In genomic region chr17:44314869-44315661, GRCh38 we compare ENCODE assay signal across 8 cellular contexts. TPM values are rescaled to one million over a fixed set of nuclear protein-coding genes. Genes with fewer than 3 reads are reported as not detected.
DNase-seq lines count a peak whose midpoint lies in the region; ATAC-seq and TF ChIP-seq lines count a peak whose summit lies in the region.

No MANE protein-coding gene starts in this region.

- H3K27me3 ChIP-seq in CD8-positive, alpha-beta memory T cell (ENCODE audit: insufficient read depth, low read length, poor library complexity, severe bottlenecking) = peaks cover 28% of the 10 kb centered on the region
- H3K27me3 ChIP-seq in HUES64 (ENCODE audit: insufficient read depth, low read length) = peaks cover 33% of the 10 kb centered on the region

- WGBS in HUES64 = under 1% methylated on average over 81 of the region's 81 CpGs

- no peak overlapping the region for H3K27ac Mint-ChIP-seq in CD8-positive, alpha-beta memory T cell
- no peak overlapping the region for H3K27ac Mint-ChIP-seq in activated CD8-positive, alpha-beta T cell treated with anti-CD3 and anti-CD28 coated beads, Interleukin-2, amount 10 ng/mL, durations not matched to agents 7 days and 5 days

- CTCF ChIA-PET in CD8-positive, alpha-beta memory T cell (lab: Charles Lee) = interaction anchor here (0.5 to 3.5 kb wide), 5 partner anchors 12 to 105 kb away, joined by 3 to 20 read pairs (median 4); partner anchors contain the start of gene UBTF
- CTCF ChIA-PET in activated CD8-positive, alpha-beta T cell treated with anti-CD3 and anti-CD28 coated beads, Interleukin-2, amount 10 ng/mL, durations not matched to agents 7 days and 5 days (lab: Charles Lee) = interaction anchor here (0.9 to 3.3 kb wide), 5 partner anchors 15 to 111 kb away, joined by 3 to 12 read pairs (median 5); partner anchors contain the start of gene UBTF

- peaks cover 30 to 39% of the 10 kb centered on the region in 2 donors for H3K27me3 Mint-ChIP-seq in CD8-positive, alpha-beta memory T cell
- H3K27me3 Mint-ChIP-seq in activated CD8-positive, alpha-beta T cell treated with anti-CD3 and anti-CD28 coated beads, Interleukin-2, amount 10 ng/mL, durations not matched to agents 7 days and 5 days (ENCODE audit: low read depth) = peaks cover 38% of the 10 kb centered on the region

- POLR2A ChIA-PET in CD8-positive, alpha-beta memory T cell (lab: Charles Lee) = interaction anchor here (0.5 to 1.4 kb wide), 4 partner anchors 12 to 171 kb away, joined by 3 to 4 read pairs (median 3); no protein-coding TSS in a partner anchor
- POLR2A ChIA-PET in activated CD8-positive, alpha-beta T cell treated with anti-CD3 and anti-CD28 coated beads, Interleukin-2, amount 10 ng/mL, durations not matched to agents 7 days and 5 days (lab: Charles Lee) = interaction anchor here (0.6 to 1.8 kb wide), 4 partner anchors 12 to 98 kb away, joined by 3 to 5 read pairs (median 4); partner anchors contain the start of gene UBTF

- peak overlapping the region in 6 of 7 donors; percentile 34 to 74 (median 70) for H3K4me3 Mint-ChIP-seq in CD8-positive, alpha-beta memory T cell
- peak overlapping the region; percentile 57 for H3K4me3 Mint-ChIP-seq in activated CD8-positive, alpha-beta T cell treated with anti-CD3 and anti-CD28 coated beads, Interleukin-2, amount 10 ng/mL, durations not matched to agents 7 days and 5 days

- H3K4me1 ChIP-seq in CD8-positive, alpha-beta memory T cell (ENCODE audit: insufficient read depth, low read length) = peaks cover 11% of the 10 kb centered on the region
- 0 out of 2 replicates have a peak, but pooled peaks cover 2% of the 10 kb centered on the region for H3K4me1 ChIP-seq in HUES64 (ENCODE audit: insufficient read depth, low read length)

- H3K36me3 ChIP-seq in CD8-positive, alpha-beta memory T cell (ENCODE audit: insufficient read depth, low read length) = no peaks in the 10 kb centered on the region
- peaks cover 9% of the 10 kb centered on the region for H3K36me3 ChIP-seq in HUES64 (ENCODE audit: insufficient read depth, low read length)

- no peaks in the 10 kb centered on the region for H3K9me3 Mint-ChIP-seq in CD8-positive, alpha-beta memory T cell
- no peaks in the 10 kb centered on the region for H3K9me3 Mint-ChIP-seq in activated CD8-positive, alpha-beta T cell treated with anti-CD3 and anti-CD28 coated beads, Interleukin-2, amount 10 ng/mL, durations not matched to agents 7 days and 5 days (ENCODE audit: insufficient read depth)

- peak; percentile 71 for ATAC-seq in activated CD8-positive, alpha-beta T cell treated with anti-CD3 and anti-CD28 coated beads, Interleukin-2, amount 10 ng/mL, durations not matched to agents 7 days and 5 days
- ATAC-seq in GM19035 (IDR thresholded peaks at IDR 0.05; ENCODE audit: unreplicated experiment) (no peak), HG03108 (IDR thresholded peaks at IDR 0.05; ENCODE audit: unreplicated experiment) (no peak), GM21529 (IDR thresholded peaks at IDR 0.05; ENCODE audit: unreplicated experiment) (no peak)

- peak in 3 of 5 donors; percentile 14 to 56 (median 30) for DNase-seq in CD8-positive, alpha-beta memory T cell
- peak; percentile 63 for DNase-seq in activated CD8-positive, alpha-beta T cell treated with anti-CD3 and anti-CD28 coated beads, Interleukin-2, amount 10 ng/mL, durations not matched to agents 7 days and 5 days
- no peak for DNase-seq in fibroblast of villous mesenchyme (ENCODE audit: low read depth)
- DNase-seq in stimulated activated CD4-positive, alpha-beta T cell treated with anti-CD3 and anti-CD28 coated beads, Interleukin-12 subunit alpha, Interleukin-12 subunit beta, amount 100 ng/mL, for 4 hours = peak; percentile 52

- H3K27ac ChIP-seq in CD8-positive, alpha-beta memory T cell (ENCODE audit: low read depth, low read length) = no peak overlapping the region
- no peak overlapping the region for H3K27ac ChIP-seq in HUES64 (ENCODE audit: low read depth, low read length)

- no peaks in the 10 kb centered on the region for H3K9me3 ChIP-seq in CD8-positive, alpha-beta memory T cell (ENCODE audit: low read length)
- H3K9me3 ChIP-seq in HUES64 (ENCODE audit: insufficient read depth, low read depth, low read length) = no peaks in the 10 kb centered on the region

- H3K9ac ChIP-seq in HUES64 (ENCODE audit: low read depth, low read length) = no peak overlapping the region

- TF ChIP-seq CTCF in fibroblast of villous mesenchyme (IDR thresholded peaks at IDR 0.05; ENCODE audit: insufficient read depth, low read depth, low read length) = no peak

- peak overlapping the region; percentile 54 for H3K4me3 ChIP-seq in CD8-positive, alpha-beta memory T cell (ENCODE audit: low read length)
- H3K4me3 ChIP-seq in HUES64 (ENCODE audit: low read length) (peak overlapping the region; percentile 52), fibroblast of villous mesenchyme (ENCODE audit: low read depth, low read length) (peak overlapping the region; percentile 36)

- peaks cover 9 to 17% (median 14%) of the 10 kb centered on the region in 3 donors for H3K4me1 Mint-ChIP-seq in CD8-positive, alpha-beta memory T cell
- peaks cover 12% of the 10 kb centered on the region for H3K4me1 Mint-ChIP-seq in activated CD8-positive, alpha-beta T cell treated with anti-CD3 and anti-CD28 coated beads, Interleukin-2, amount 10 ng/mL, durations not matched to agents 7 days and 5 days (ENCODE audit: low read depth)

- H3K36me3 Mint-ChIP-seq in CD8-positive, alpha-beta memory T cell = peaks cover 3 to 10% (median 4%) of the 10 kb centered on the region in 3 donors
- H3K36me3 Mint-ChIP-seq in activated CD8-positive, alpha-beta T cell treated with anti-CD3 and anti-CD28 coated beads, Interleukin-2, amount 10 ng/mL, durations not matched to agents 7 days and 5 days (ENCODE audit: low read depth) = peaks cover 11% of the 10 kb centered on the region

RNA-seq across cellular contexts. Expression of gene RUNDC3A, which starts 6.7 kb away (rescaled TPM):
- not detected for total RNA-seq in CD8-positive, alpha-beta memory T cell
- not detected for polyA plus RNA-seq in CD8-positive, alpha-beta memory T cell
- 2.1 TPM for polyA plus RNA-seq in HUES64 (2013, experiment 1 of 2)
- 1.8 TPM for polyA plus RNA-seq in HUES64 (2013, experiment 2 of 2)
- total RNA-seq in activated CD8-positive, alpha-beta T cell treated with anti-CD3 and anti-CD28 coated beads, Interleukin-2, amount 10 ng/mL, durations not matched to agents 7 days and 5 days = under 1 TPM in 1 of 2 experiments, not detected in 1; 0.18 TPM
- total RNA-seq in fibroblast of villous mesenchyme = under 0.01 TPM in 1 of 2 replicates, not detected in the other

RNA-seq across cellular contexts. Expression of gene SLC25A39, which starts 9.6 kb away (rescaled TPM):
- total RNA-seq in CD8-positive, alpha-beta memory T cell = 100 to 1,000 TPM; 159 to 174 TPM
- 133 TPM for polyA plus RNA-seq in CD8-positive, alpha-beta memory T cell
- polyA plus RNA-seq in HUES64 (2013, experiment 1 of 2) = 120 TPM
- 130 TPM for polyA plus RNA-seq in HUES64 (2013, experiment 2 of 2)
- total RNA-seq in activated CD8-positive, alpha-beta T cell treated with anti-CD3 and anti-CD28 coated beads, Interleukin-2, amount 10 ng/mL, durations not matched to agents 7 days and 5 days = 100 to 1,000 TPM; 140 to 141 TPM
- 58.9 and 61.7 TPM in 2 replicates for total RNA-seq in fibroblast of villous mesenchyme

RNA-seq across cellular contexts. Expression of gene GRN, which starts 30.0 kb away (rescaled TPM):
- 10 to 100 TPM; 48.7 to 50.3 TPM for total RNA-seq in CD8-positive, alpha-beta memory T cell
- 56.4 TPM for polyA plus RNA-seq in CD8-positive, alpha-beta memory T cell
- 71.7 TPM for polyA plus RNA-seq in HUES64 (2013, experiment 1 of 2)
- polyA plus RNA-seq in HUES64 (2013, experiment 2 of 2) = 92.4 TPM
- total RNA-seq in activated CD8-positive, alpha-beta T cell treated with anti-CD3 and anti-CD28 coated beads, Interleukin-2, amount 10 ng/mL, durations not matched to agents 7 days and 5 days = 10 to 100 TPM; 45.6 to 46.7 TPM
- total RNA-seq in fibroblast of villous mesenchyme = 165 and 256 TPM in 2 replicates

RNA-seq across cellular contexts. Expression of gene SLC4A1, which starts 47.1 kb away (rescaled TPM):
- total RNA-seq in CD8-positive, alpha-beta memory T cell = not detected
- not detected for polyA plus RNA-seq in CD8-positive, alpha-beta memory T cell
- polyA plus RNA-seq in HUES64 (2013, experiment 1 of 2) = not detected
- polyA plus RNA-seq in HUES64 (2013, experiment 2 of 2) = not detected
- not detected for total RNA-seq in activated CD8-positive, alpha-beta T cell treated with anti-CD3 and anti-CD28 coated beads, Interleukin-2, amount 10 ng/mL, durations not matched to agents 7 days and 5 days
- total RNA-seq in fibroblast of villous mesenchyme = not detected in 2 replicates

RNA-seq across cellular contexts. Expression of gene FAM171A2, which starts 48.6 kb away (rescaled TPM):
- under 1 TPM; 0.33 to 0.35 TPM for total RNA-seq in CD8-positive, alpha-beta memory T cell
- polyA plus RNA-seq in CD8-positive, alpha-beta memory T cell = 0.28 TPM
- polyA plus RNA-seq in HUES64 (2013, experiment 1 of 2) = 21.9 TPM
- 23.0 TPM for polyA plus RNA-seq in HUES64 (2013, experiment 2 of 2)
- under 1 TPM; 0.37 to 0.45 TPM for total RNA-seq in activated CD8-positive, alpha-beta T cell treated with anti-CD3 and anti-CD28 coated beads, Interleukin-2, amount 10 ng/mL, durations not matched to agents 7 days and 5 days
- 0.86 and 2.6 TPM in 2 replicates for total RNA-seq in fibroblast of villous mesenchyme
